16 cellular contexts compared by ENCODE assay signal in the genomic region with DNA sequence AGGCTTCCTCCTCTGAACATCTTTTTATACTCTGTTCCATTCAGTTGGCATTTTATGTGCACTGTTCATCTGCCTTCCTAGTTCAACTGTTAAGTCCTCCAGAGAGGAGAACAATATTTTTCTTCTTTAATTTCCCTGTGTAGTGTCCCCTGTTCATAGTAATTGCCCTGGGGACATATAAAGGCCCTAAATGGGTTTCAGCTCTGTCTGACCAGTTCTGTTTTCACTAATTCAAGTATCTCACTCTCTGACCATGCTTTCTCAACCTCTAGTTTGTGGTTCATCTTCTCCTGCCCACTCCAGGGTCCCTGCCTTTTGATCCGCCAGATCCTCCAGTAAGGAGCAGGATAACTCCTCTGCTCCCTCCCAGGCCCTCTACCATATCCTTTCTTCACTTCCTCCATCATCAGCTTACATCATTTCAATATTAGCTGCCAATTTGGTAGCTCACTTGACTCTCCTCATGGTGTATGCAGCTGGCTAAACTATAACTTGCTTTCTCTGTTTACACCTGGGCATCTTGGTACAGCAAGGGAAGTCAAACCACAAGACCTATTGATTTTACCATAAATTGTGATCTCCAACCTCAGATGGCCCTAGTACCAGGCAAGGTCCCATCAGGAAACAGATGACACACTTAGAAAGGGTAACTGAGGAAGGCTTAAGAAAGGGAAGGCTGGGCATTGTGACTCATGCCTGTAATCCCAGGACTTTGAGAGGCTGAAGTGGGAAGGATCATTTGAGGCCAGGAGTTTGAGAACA. TPM values are rescaled to one million over a fixed set of nuclear protein-coding genes. Genes with fewer than 3 reads are reported as not detected.
DNase-seq lines count a peak whose midpoint lies in the region; ATAC-seq and TF ChIP-seq lines count a peak whose summit lies in the region.
"Had no signal": no experiment of that assay in that cellular context is flagged by ENCODE, and none has a peak within 500 bp of the region (broad histone marks: within the 10 kb centered on the region; RNA-seq: fewer than 3 reads in every experiment).

No MANE protein-coding gene starts in this region.

- no peaks in the 10 kb centered on the region for H3K36me3 Mint-ChIP-seq in activated CD4-positive, alpha-beta T cell treated with anti-CD3 and anti-CD28 coated beads, Interleukin-2, amount 10 ng/mL, durations not matched to agents 24 days and 14 days (ENCODE audit: low read depth)
- peaks cover 4% of the 10 kb centered on the region for H3K36me3 Mint-ChIP-seq in central memory CD8-positive, alpha-beta T cell (ENCODE audit: insufficient read depth)

- peaks cover 45% of the 10 kb centered on the region for H3K4me1 Mint-ChIP-seq in activated CD4-positive, alpha-beta T cell treated with anti-CD3 and anti-CD28 coated beads, Interleukin-2, amount 10 ng/mL, durations not matched to agents 24 days and 14 days
- peaks cover 20% of the 10 kb centered on the region for H3K4me1 Mint-ChIP-seq in central memory CD8-positive, alpha-beta T cell

- H3K27me3 Mint-ChIP-seq in activated CD4-positive, alpha-beta T cell treated with anti-CD3 and anti-CD28 coated beads, Interleukin-2, amount 10 ng/mL, durations not matched to agents 24 days and 14 days = no peaks in the 10 kb centered on the region
- no peaks in the 10 kb centered on the region for H3K27me3 Mint-ChIP-seq in central memory CD8-positive, alpha-beta T cell

- ATAC-seq in GM21367 (IDR thresholded peaks at IDR 0.05; ENCODE audit: unreplicated experiment) (peak; percentile 47), HG03064 (IDR thresholded peaks at IDR 0.05; ENCODE audit: low read depth, unreplicated experiment) (peak; percentile 56), lower lobe of right lung (no peak)
- ATAC-seq in central memory CD8-positive, alpha-beta T cell (replicated peaks; ENCODE audit: extremely low read depth, poor library complexity, severe bottlenecking) = no peak

- no peak overlapping the region for H3K4me2 ChIP-seq in smooth muscle cell

- peaks cover 4% of the 10 kb centered on the region for H3K9me3 Mint-ChIP-seq in activated CD4-positive, alpha-beta T cell treated with anti-CD3 and anti-CD28 coated beads, Interleukin-2, amount 10 ng/mL, durations not matched to agents 24 days and 14 days
- H3K9me3 Mint-ChIP-seq in central memory CD8-positive, alpha-beta T cell = no peaks in the 10 kb centered on the region

- no peak for DNase-seq in activated CD4-positive, alpha-beta T cell treated with anti-CD3 and anti-CD28 coated beads, Interleukin-2, amount 10 ng/mL, durations not matched to agents 24 days and 14 days
- DNase-seq in activated CD4-positive, alpha-beta T cell treated with anti-CD3 and anti-CD28 coated beads for 1 hour = no peak
- DNase-seq in central memory CD8-positive, alpha-beta T cell (ENCODE audit: low spot score in 2 of 2) = no peak
- DNase-seq in OCI-M2 (lab: John Stamatoyannopoulos, UW; ENCODE audit: unreplicated experiment) (no peak), smooth muscle cell (lab: John Stamatoyannopoulos, UW; ENCODE audit: unreplicated experiment) (no peak), lower lobe of right lung (no peak)
- DNase-seq: activated CD8-positive, alpha-beta memory T cell treated with anti-CD3 and anti-CD28 coated beads, Interleukin-2, amount 50 U/mL, for 4 hours; GF-D8; H7; Kasumi-1; NCI-H524; transverse colon had no signal

- H3K4me1 ChIP-seq in smooth muscle cell (ENCODE audit: low read depth) = no peaks in the 10 kb centered on the region
- no peaks in the 10 kb centered on the region for H3K4me1 ChIP-seq in lower lobe of right lung
- H3K4me1 ChIP-seq: parathyroid adenoma, transverse colon had no signal

- H3K4me3 ChIP-seq in smooth muscle cell = no peak overlapping the region
- no peak overlapping the region for H3K4me3 ChIP-seq in lower lobe of right lung
- H3K4me3 ChIP-seq: transverse colon had no signal

- no peak overlapping the region for H2AFZ ChIP-seq in smooth muscle cell (ENCODE audit: low read depth)
- H2AFZ ChIP-seq: parathyroid adenoma had no signal

- H3K27ac ChIP-seq in smooth muscle cell (ENCODE audit: low read depth) = no peak overlapping the region
- H3K27ac ChIP-seq in lower lobe of right lung = no peak overlapping the region
- H3K27ac ChIP-seq: parathyroid adenoma, transverse colon had no signal

- H3K9me3 ChIP-seq in smooth muscle cell (replicated peaks; ENCODE audit: low read depth) = no peaks in the 10 kb centered on the region
- no peaks in the 10 kb centered on the region for H3K9me3 ChIP-seq in lower lobe of right lung
- H3K9me3 ChIP-seq: transverse colon had no signal

- intact Hi-C loops in activated CD4-positive, alpha-beta T cell treated with anti-CD3 and anti-CD28 coated beads, Interleukin-2, amount 10 ng/mL, durations not matched to agents 24 days and 14 days (cut with micrococcal nuclease) = loop anchor here (2.0 to 10.0 kb wide), 7 partner anchors 17 to 1655 kb away; partner anchors contain the start of genes C10orf67, ENKUR, OTUD1 and THNSL1
- intact Hi-C loops in lower lobe of right lung (cut with DNase I) = no loop called here

- H3F3A ChIP-seq in smooth muscle cell (ENCODE audit: low read depth) = no peaks in the 10 kb centered on the region

- no peaks in the 10 kb centered on the region for H3K27me3 ChIP-seq in smooth muscle cell (ENCODE audit: low read depth)
- H3K27me3 ChIP-seq in lower lobe of right lung (ENCODE audit: low read depth) = no peaks in the 10 kb centered on the region
- H3K27me3 ChIP-seq: transverse colon had no signal

- H3K4me3 Mint-ChIP-seq in activated CD4-positive, alpha-beta T cell treated with anti-CD3 and anti-CD28 coated beads, Interleukin-2, amount 10 ng/mL, durations not matched to agents 24 days and 14 days = peak overlapping the region; percentile 39
- no peak overlapping the region for H3K4me3 Mint-ChIP-seq in central memory CD8-positive, alpha-beta T cell

- H3K27ac Mint-ChIP-seq in activated CD4-positive, alpha-beta T cell treated with anti-CD3 and anti-CD28 coated beads, Interleukin-2, amount 10 ng/mL, durations not matched to agents 24 days and 14 days = peak overlapping the region; percentile 3
- peak overlapping the region; percentile 70 for H3K27ac Mint-ChIP-seq in central memory CD8-positive, alpha-beta T cell (ENCODE audit: low read depth)

- no peaks in the 10 kb centered on the region for H4K20me1 ChIP-seq in smooth muscle cell (ENCODE audit: low read depth)

- 90% methylated on average over 1 of the region's 1 CpG for WGBS in smooth muscle cell (ENCODE audit: low lambda C conversion rate)

- no peaks in the 10 kb centered on the region for H3K79me2 ChIP-seq in smooth muscle cell (ENCODE audit: low read depth)
- H3K79me2 ChIP-seq: parathyroid adenoma had no signal

- no peak for TF ChIP-seq CTCF in smooth muscle cell (IDR thresholded peaks at IDR 0.05; ENCODE audit: borderline replicate concordance, insufficient read depth, poor library complexity, severe bottlenecking)
- TF ChIP-seq CTCF in lower lobe of right lung (IDR thresholded peaks at IDR 0.05) = no peak

- no peaks in the 10 kb centered on the region for H3K36me3 ChIP-seq in smooth muscle cell (ENCODE audit: low read depth)
- no peaks in the 10 kb centered on the region for H3K36me3 ChIP-seq in lower lobe of right lung
- H3K36me3 ChIP-seq: transverse colon had no signal

- H3K9ac ChIP-seq in smooth muscle cell (ENCODE audit: low read depth) = no peak overlapping the region
- H3K9ac ChIP-seq: parathyroid adenoma had no signal

RNA-seq across cellular contexts. Expression of gene C10orf67, which starts 17.7 kb away (rescaled TPM):
- total RNA-seq in activated CD4-positive, alpha-beta T cell treated with anti-CD3 and anti-CD28 coated beads, Interleukin-2, amount 10 ng/mL, durations not matched to agents 24 days and 14 days = 0.07 and 0.16 TPM in 2 replicates
- not detected in 2 replicates for total RNA-seq in smooth muscle cell
- polyA plus RNA-seq in smooth muscle cell = not detected in 2 replicates
- total RNA-seq in lower lobe of right lung = 1.2 TPM
- total RNA-seq: H7, liver, transverse colon had no signal

Comparison
In these comparisons a context has a peak if more than half of its experiments do, and no peak if none do; other contexts are left out.
1. ATAC-seq: peak in GM21367 (single experiment) and HG03064 (single experiment); none in central memory CD8-positive, alpha-beta T cell (single experiment) and lower lobe of right lung (0 of 2).